ENCODE assay signal across 1 cellular context in genomic region chr16:31487076-31487719, GRCh38.
TF ChIP-seq lines count a peak whose summit lies in the region.

No MANE protein-coding gene starts in this region.

TF ChIP-seq in HCT116, 20 proteins besides CTCF, POLR2A, EP300 and RAD21 (continued from another document):
- TF ChIP-seq POLR2AphosphoS5 (IDR thresholded peaks at IDR 0.05; ENCODE audit: low read depth, low read length): no peak
- TF ChIP-seq CBX3 (IDR thresholded peaks at IDR 0.05; ENCODE audit: low read depth): no peak
- TF ChIP-seq ZBTB33 (IDR thresholded peaks at IDR 0.05; ENCODE audit: extremely low read depth, insufficient replicate concordance, low read length): no peak
- no peak for TF ChIP-seq YY1 (IDR thresholded peaks at IDR 0.05; ENCODE audit: extremely low read depth, insufficient replicate concordance, low read depth, low read length)
- TF ChIP-seq CEBPB (IDR thresholded peaks at IDR 0.05; ENCODE audit: low read depth): no peak
- no peak for TF ChIP-seq EGR1 (IDR thresholded peaks at IDR 0.05; ENCODE audit: low read depth)
- no peak for TF ChIP-seq EZH2 (IDR thresholded peaks at IDR 0.05)
